ENCODE assay signal across 1 cellular context in the genomic region with DNA sequence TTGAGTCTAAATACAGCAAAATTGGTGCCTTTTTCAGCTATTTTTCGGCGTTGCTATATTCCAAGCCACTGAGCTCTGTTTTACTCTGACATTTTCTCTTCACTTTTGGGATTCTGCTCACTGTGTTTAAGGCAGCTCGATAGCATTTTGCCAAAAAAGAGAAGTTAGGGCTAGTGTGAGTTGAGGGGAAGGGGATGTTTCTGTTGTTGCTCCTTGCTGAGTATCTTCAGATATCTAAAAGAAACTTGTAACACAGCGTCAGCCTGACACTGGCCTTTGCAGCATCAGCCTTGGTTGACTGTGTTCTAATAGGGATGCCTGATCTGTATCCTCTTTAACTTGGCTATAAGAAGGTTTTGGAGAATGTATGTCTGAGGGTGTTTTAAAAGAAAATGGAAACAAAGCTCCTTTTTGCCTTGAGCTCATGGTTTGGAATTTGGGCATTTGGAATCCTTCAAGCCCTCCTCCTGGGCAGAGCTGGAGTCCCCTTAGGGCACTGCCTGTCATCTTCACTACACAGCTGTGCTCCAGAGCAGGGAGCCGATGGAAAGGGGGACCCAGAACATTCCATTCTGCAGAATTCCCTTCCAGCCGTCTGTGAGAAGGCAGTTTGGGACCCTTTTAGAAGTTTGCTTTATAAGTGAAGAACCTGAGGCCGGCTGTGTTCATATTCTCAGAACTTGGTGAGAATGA.
TF ChIP-seq lines count a peak whose summit lies in the region.

No MANE protein-coding gene starts in this region.

TF ChIP-seq in HepG2, 621 proteins besides CTCF, POLR2A, EP300 and RAD21:
- TF ChIP-seq TEAD2 (CRISPR knock-in tag; IDR thresholded peaks at IDR 0.05) (no peak), HOXA9 (CRISPR knock-in tag; IDR thresholded peaks at IDR 0.05; ENCODE audit: borderline replicate concordance) (no peak), ZNF264 (CRISPR knock-in tag; IDR thresholded peaks at IDR 0.05) (no peak), ZNF431 (CRISPR knock-in tag; IDR thresholded peaks at IDR 0.05; ENCODE audit: borderline replicate concordance, low read depth) (no peak), MATR3 (CRISPR knock-in tag; IDR thresholded peaks at IDR 0.05) (no peak), CAMTA2 (CRISPR knock-in tag; IDR thresholded peaks at IDR 0.05; ENCODE audit: borderline replicate concordance) (no peak), ZNF143 (CRISPR knock-in tag; IDR thresholded peaks at IDR 0.05) (no peak), RAD51 (IDR thresholded peaks at IDR 0.05; ENCODE audit: borderline replicate concordance) (no peak), ZNF441 (CRISPR knock-in tag; IDR thresholded peaks at IDR 0.05; ENCODE audit: borderline replicate concordance) (no peak)
